16 cellular contexts compared by ENCODE assay signal in the genomic region with DNA sequence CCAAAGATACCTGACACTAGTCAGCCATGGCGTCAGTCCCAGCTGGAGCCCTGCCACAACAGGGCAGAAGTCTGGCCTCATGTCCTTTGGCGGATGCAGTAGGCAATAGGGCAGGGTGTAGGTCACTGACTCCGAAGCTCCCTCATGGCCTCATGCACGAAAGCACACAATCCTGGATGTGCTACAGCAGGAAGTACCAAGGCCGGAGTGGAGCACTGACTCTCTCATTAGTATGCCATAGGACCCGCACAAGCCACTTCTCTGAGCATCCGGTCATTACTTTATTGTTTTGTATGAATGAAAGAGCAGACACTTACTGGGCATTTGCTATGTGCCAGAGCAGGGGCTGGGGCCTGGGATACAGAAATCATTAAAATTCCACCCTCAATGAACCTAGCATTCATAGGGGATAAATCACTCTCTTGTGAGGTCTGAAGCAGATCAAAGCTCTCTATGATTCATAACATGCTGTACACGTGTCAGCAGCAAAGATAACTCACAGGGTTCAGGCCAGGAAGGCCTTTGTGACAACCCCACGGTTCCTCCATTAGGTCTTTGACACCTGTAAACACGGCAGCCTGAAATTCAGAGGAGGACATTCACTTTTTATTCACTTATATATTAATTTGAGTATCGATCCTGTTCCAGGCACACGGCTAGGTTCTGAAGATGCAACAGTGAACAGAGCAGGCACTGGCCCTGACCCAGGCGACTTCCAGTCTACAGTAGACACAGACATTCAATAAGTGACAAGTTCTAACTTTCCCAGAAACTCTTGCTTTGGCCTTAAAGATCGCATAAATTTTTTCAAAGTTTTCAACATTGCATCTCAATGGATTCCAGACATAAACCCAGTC.
DNase-seq lines count a peak whose midpoint lies in the region; ATAC-seq and TF ChIP-seq lines count a peak whose summit lies in the region.
"Had no signal": no experiment of that assay in that cellular context is flagged by ENCODE, and none has a peak within 500 bp of the region (broad histone marks: within the 10 kb centered on the region; RNA-seq: fewer than 3 reads in every experiment).

No MANE protein-coding gene starts in this region.

- WGBS in psoas muscle, 3 donors: 64 to 74% (median 71%) methylated on average over 14 of the region's 14 CpGs

- H3K9me3 ChIP-seq in psoas muscle: no peaks in the 10 kb centered on the region
- H3K9me3 ChIP-seq: lower lobe of right lung, sigmoid colon had no signal

- H3K27ac ChIP-seq in epithelial cell of prostate (no peak overlapping the region), psoas muscle (no peak overlapping the region)
- H3K27ac ChIP-seq: hepatocyte, lower lobe of right lung, sigmoid colon had no signal

- ATAC-seq in psoas muscle (peak; percentile 87 to 98 (median 95)), sciatic nerve (no peak), GM18861 (IDR thresholded peaks at IDR 0.05; ENCODE audit: unreplicated experiment) (no peak)
- ATAC-seq: CD8-positive, alpha-beta T cell; lower lobe of right lung had no signal

- no peak overlapping the region for H3K4me3 ChIP-seq in psoas muscle
- H3K4me3 ChIP-seq: hepatocyte, lower lobe of right lung, sigmoid colon had no signal

- intact Hi-C loops in psoas muscle (cut with DNase I): no loop called here
- intact Hi-C loops in sciatic nerve (cut with DNase I): no loop called here

- no peaks in the 10 kb centered on the region for H3K36me3 ChIP-seq in psoas muscle (ENCODE audit: insufficient read depth in 1 of 2, low read depth in 1 of 2)
- H3K36me3 ChIP-seq: lower lobe of right lung, sigmoid colon had no signal

- no peak for TF ChIP-seq CTCF in psoas muscle (IDR thresholded peaks at IDR 0.05)

- no peaks in the 10 kb centered on the region for H3K27me3 ChIP-seq in psoas muscle (ENCODE audit: insufficient read depth in 3 of 3, low read length in 2 of 3)
- H3K27me3 ChIP-seq: hepatocyte, sigmoid colon had no signal

- DNase-seq in EL (peak; percentile 86), RPMI7951 (ENCODE audit: low read depth) (peak; percentile 82), epithelial cell of prostate (ENCODE audit: low read depth, low spot score) (peak; percentile 16), psoas muscle (peak; percentile 40 to 84), sciatic nerve (ENCODE audit: low spot score) (no peak), T-helper 9 cell (no peak), NCI-H748 (lab: John Stamatoyannopoulos, UW; ENCODE audit: unreplicated experiment) (no peak)
- DNase-seq: activated CD4-positive, alpha-beta T cell treated with anti-CD3 and anti-CD28 coated beads, Interleukin-2, amount 50 U/mL, for 48 hours; CD8-positive, alpha-beta T cell; KG1; lower lobe of right lung; NCI-H146; NCI-H774; sigmoid colon had no signal

- H3K4me1 ChIP-seq in psoas muscle: no peaks in the 10 kb centered on the region
- H3K4me1 ChIP-seq: lower lobe of right lung had no signal

Comparison
In these comparisons a context has a peak if more than half of its experiments do, and no peak if none do; other contexts are left out.
1. DNase-seq: peak in EL (single experiment), RPMI7951 (single experiment), epithelial cell of prostate (single experiment) and psoas muscle (2 of 2); none in sciatic nerve (single experiment), T-helper 9 cell (single experiment) and NCI-H748 (single experiment).
2. ATAC-seq: peak in psoas muscle (4 of 4); none in sciatic nerve (single experiment) and GM18861 (single experiment).